Comparison of ENCODE assay signal across 8 cellular contexts in the genomic region with DNA sequence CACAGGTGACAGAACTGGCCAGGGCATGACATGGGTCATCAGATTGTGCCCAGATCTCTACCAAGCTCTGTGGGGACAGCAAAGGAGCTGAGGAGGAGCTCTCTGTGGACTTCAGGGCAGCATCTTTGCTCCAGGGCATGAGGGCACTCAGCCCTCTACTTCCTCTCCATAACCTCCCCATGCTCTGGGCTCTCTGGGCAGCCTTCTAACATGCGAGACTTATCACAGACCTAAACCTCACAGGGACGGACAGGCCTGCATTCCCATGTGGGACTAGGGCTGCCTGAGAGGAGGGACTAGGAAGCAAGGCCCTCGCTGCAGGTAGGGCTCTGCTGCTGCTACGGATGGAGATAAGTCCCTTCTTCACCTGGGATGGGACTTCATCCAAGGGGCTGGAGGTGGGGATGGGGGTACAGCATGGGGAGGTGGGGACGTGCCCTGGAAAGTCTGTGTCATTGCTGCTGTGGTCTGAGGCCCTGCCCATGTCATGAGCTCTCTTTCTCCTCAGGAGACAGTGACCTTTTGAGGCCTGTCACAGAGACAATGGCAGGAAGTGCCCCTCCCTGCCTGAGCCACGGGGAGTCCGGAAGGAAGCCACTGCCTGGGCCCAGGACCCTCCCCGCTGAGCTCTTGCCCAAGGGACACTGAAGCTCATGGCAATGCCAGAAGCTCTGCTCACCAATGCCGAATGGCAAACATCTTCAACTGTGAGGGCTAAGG. TPM values are rescaled to one million over a fixed set of nuclear protein-coding genes. Genes with fewer than 3 reads are reported as not detected.
DNase-seq lines count a peak whose midpoint lies in the region; ATAC-seq and TF ChIP-seq lines count a peak whose summit lies in the region.

No MANE protein-coding gene starts in this region.

- H3K36me3 Mint-ChIP-seq in activated naive CD4-positive, alpha-beta T cell treated with anti-CD3 and anti-CD28 coated beads, Interleukin-2, amount 10 ng/mL, durations not matched to agents 7 days and 5 days = peaks cover 47% of the 10 kb centered on the region

- no peaks in the 10 kb centered on the region for H3K36me3 ChIP-seq in SK-N-MC (ENCODE audit: insufficient read depth, low read length)
- H3K36me3 ChIP-seq in neutrophil = no peaks in the 10 kb centered on the region

- DNase-seq in GM12865 (ENCODE audit: low read depth) (peak; percentile 74), SK-N-MC (ENCODE audit: low read depth, low spot score) (no peak), NCI-H2081 (lab: John Stamatoyannopoulos, UW) (no peak), iPS-NIHi11 (ENCODE audit: low spot score) (no peak), SK-N-DZ (ENCODE audit: low spot score) (no peak)
- DNase-seq in activated naive CD4-positive, alpha-beta T cell treated with anti-CD3 and anti-CD28 coated beads, Interleukin-2, amount 10 ng/mL, durations not matched to agents 7 days and 5 days = peak; percentile 84

- H3K27me3 Mint-ChIP-seq in activated naive CD4-positive, alpha-beta T cell treated with anti-CD3 and anti-CD28 coated beads, Interleukin-2, amount 10 ng/mL, durations not matched to agents 7 days and 5 days = no peaks in the 10 kb centered on the region

- peak overlapping the region; percentile 13; the same call in 1 of the 2 replicates for H3K27ac ChIP-seq in SK-N-MC
- H3K27ac ChIP-seq in neutrophil = peak overlapping the region; percentile 79

- H3K4me3 ChIP-seq in GM12865 (ENCODE audit: low read depth, low read length) (no peak overlapping the region), SK-N-MC (no peak overlapping the region; the same call in 1 of the 2 replicates), neutrophil (ENCODE audit: low read depth in 1 of 2, low read length in 1 of 2) (peak overlapping the region in 1 of 2 experiments; percentile 35)

- TF ChIP-seq CTCF in GM12865 (IDR thresholded peaks at IDR 0.05; ENCODE audit: insufficient read depth, low read depth, low read length, missing control alignments) (no peak), neutrophil (IDR thresholded peaks at IDR 0.05) (no peak)

- no peak for ATAC-seq in GM19397 (IDR thresholded peaks at IDR 0.05; ENCODE audit: unreplicated experiment)

- H3K27me3 ChIP-seq in neutrophil = no peaks in the 10 kb centered on the region

- peak overlapping the region; percentile 94 for H3K27ac Mint-ChIP-seq in activated naive CD4-positive, alpha-beta T cell treated with anti-CD3 and anti-CD28 coated beads, Interleukin-2, amount 10 ng/mL, durations not matched to agents 7 days and 5 days

- H3K4me3 Mint-ChIP-seq in activated naive CD4-positive, alpha-beta T cell treated with anti-CD3 and anti-CD28 coated beads, Interleukin-2, amount 10 ng/mL, durations not matched to agents 7 days and 5 days = peak overlapping the region; percentile 54

- no peak overlapping the region for H3K9ac ChIP-seq in SK-N-MC (ENCODE audit: insufficient read length)

- H3K4me1 ChIP-seq in neutrophil (ENCODE audit: control insufficient read depth in 1 of 2, insufficient read depth in 1 of 2, low read depth in 1 of 2, low read length in 1 of 2) = peaks cover 35 to 39% of the 10 kb centered on the region in 2 experiments

- CTCF ChIA-PET in activated naive CD4-positive, alpha-beta T cell treated with anti-CD3 and anti-CD28 coated beads, Interleukin-2, amount 10 ng/mL, durations not matched to agents 7 days and 5 days (lab: Charles Lee) = interaction anchor here (1.2 to 2.5 kb wide), 3 partner anchors 8 to 64 kb away, joined by 4 to 14 read pairs (median 4); no protein-coding TSS in a partner anchor

- H3K9me3 ChIP-seq in SK-N-MC (ENCODE audit: low read depth, low read length) (no peaks in the 10 kb centered on the region), neutrophil (no peaks in the 10 kb centered on the region)

- peaks cover 68% of the 10 kb centered on the region for H3K4me1 Mint-ChIP-seq in activated naive CD4-positive, alpha-beta T cell treated with anti-CD3 and anti-CD28 coated beads, Interleukin-2, amount 10 ng/mL, durations not matched to agents 7 days and 5 days

- H3K9me3 Mint-ChIP-seq in activated naive CD4-positive, alpha-beta T cell treated with anti-CD3 and anti-CD28 coated beads, Interleukin-2, amount 10 ng/mL, durations not matched to agents 7 days and 5 days = no peaks in the 10 kb centered on the region

RNA-seq across cellular contexts. Expression of a gene that starts 44.1 kb away (rescaled TPM):
- 1.0 and 1.3 TPM in 2 replicates for polyA plus RNA-seq in SK-N-DZ (2014; cell fraction: cytosol; rRNA removed)
- 3.3 and 9.0 TPM in 2 replicates for polyA plus RNA-seq in SK-N-DZ (2014; cell fraction: nucleus; rRNA removed)

Comparison
In these comparisons a context has a peak if more than half of its experiments do, and no peak if none do; other contexts are left out.
1. DNase-seq: peak in GM12865 (single experiment) and activated naive CD4-positive, alpha-beta T cell treated with anti-CD3 and anti-CD28 coated beads, Interleukin-2, amount 10 ng/mL, durations not matched to agents 7 days and 5 days (single experiment); none in SK-N-MC (single experiment), NCI-H2081 (0 of 2), iPS-NIHi11 (single experiment) and SK-N-DZ (single experiment).